1 cellular context compared by ENCODE assay signal in genomic region chr7:135714534-135715009, GRCh38.
A peak's percentile ranks its signal among the peaks of the same experiment; 100 is the strongest.
TF ChIP-seq lines count a peak whose summit lies in the region.

No MANE protein-coding gene starts in this region.

TF ChIP-seq in HEK293, 187 proteins besides CTCF, POLR2A, EP300 and RAD21 (continued from another document and continues in another):
- 0 out of 2 replicates have a peak, but pooled peaks have one; percentile 17 for TF ChIP-seq KLF17 (tag by site-specific recombination; IDR thresholded peaks at IDR 0.05)
- TF ChIP-seq, protein P1, sequence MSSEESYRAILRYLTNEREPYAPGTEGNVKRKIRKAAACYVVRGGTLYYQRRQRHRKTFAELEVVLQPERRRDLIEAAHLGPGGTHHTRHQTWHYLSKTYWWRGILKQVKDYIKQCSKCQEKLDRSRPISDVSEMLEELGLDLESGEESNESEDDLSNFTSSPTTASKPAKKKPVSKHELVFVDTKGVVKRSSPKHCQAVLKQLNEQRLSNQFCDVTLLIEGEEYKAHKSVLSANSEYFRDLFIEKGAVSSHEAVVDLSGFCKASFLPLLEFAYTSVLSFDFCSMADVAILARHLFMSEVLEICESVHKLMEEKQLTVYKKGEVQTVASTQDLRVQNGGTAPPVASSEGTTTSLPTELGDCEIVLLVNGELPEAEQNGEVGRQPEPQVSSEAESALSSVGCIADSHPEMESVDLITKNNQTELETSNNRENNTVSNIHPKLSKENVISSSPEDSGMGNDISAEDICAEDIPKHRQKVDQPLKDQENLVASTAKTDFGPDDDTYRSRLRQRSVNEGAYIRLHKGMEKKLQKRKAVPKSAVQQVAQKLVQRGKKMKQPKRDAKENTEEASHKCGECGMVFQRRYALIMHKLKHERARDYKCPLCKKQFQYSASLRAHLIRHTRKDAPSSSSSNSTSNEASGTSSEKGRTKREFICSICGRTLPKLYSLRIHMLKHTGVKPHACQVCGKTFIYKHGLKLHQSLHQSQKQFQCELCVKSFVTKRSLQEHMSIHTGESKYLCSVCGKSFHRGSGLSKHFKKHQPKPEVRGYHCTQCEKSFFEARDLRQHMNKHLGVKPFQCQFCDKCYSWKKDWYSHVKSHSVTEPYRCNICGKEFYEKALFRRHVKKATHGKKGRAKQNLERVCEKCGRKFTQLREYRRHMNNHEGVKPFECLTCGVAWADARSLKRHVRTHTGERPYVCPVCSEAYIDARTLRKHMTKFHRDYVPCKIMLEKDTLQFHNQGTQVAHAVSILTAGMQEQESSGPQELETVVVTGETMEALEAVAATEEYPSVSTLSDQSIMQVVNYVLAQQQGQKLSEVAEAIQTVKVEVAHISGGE (tag by site-specific recombination; conservative IDR thresholded peaks at IDR 0.05; ENCODE audit: low read depth), result no peak; the same call in 1 of the 2 replicates
- no peak for TF ChIP-seq YY1 (tag by site-specific recombination; IDR thresholded peaks at IDR 0.05)
- TF ChIP-seq, protein P2, sequence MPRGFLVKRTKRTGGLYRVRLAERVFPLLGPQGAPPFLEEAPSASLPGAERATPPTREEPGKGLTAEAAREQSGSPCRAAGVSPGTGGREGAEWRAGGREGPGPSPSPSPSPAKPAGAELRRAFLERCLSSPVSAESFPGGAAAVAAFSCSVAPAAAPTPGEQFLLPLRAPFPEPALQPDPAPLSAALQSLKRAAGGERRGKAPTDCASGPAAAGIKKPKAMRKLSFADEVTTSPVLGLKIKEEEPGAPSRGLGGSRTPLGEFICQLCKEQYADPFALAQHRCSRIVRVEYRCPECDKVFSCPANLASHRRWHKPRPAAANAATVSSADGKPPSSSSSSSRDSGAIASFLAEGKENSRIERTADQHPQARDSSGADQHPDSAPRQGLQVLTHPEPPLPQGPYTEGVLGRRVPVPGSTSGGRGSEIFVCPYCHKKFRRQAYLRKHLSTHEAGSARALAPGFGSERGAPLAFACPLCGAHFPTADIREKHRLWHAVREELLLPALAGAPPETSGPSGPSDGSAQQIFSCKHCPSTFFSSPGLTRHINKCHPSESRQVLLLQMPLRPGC (tag by site-specific recombination; IDR thresholded peaks at IDR 0.05), result no peak
- TF ChIP-seq ZNF10 (tag by site-specific recombination; IDR thresholded peaks at IDR 0.05), result no peak; the same call in 1 of the 2 replicates
- TF ChIP-seq ZFHX2 (tag by site-specific recombination; conservative IDR thresholded peaks at IDR 0.05), result no peak
- no peak for TF ChIP-seq ZNF202 (tag by site-specific recombination; IDR thresholded peaks at IDR 0.05; ENCODE audit: borderline replicate concordance)
- TF ChIP-seq ZNF221 (tag by site-specific recombination; IDR thresholded peaks at IDR 0.05; ENCODE audit: borderline replicate concordance), result no peak
- no peak for TF ChIP-seq ZNF777 (tag by site-specific recombination; IDR thresholded peaks at IDR 0.05; ENCODE audit: borderline replicate concordance)
- no peak for TF ChIP-seq SP3 (tag by site-specific recombination; IDR thresholded peaks at IDR 0.05)
- peak; percentile 43; the same call in 1 of the 2 replicates for TF ChIP-seq IKZF3 (tag by site-specific recombination; IDR thresholded peaks at IDR 0.05)
- TF ChIP-seq, protein P3, sequence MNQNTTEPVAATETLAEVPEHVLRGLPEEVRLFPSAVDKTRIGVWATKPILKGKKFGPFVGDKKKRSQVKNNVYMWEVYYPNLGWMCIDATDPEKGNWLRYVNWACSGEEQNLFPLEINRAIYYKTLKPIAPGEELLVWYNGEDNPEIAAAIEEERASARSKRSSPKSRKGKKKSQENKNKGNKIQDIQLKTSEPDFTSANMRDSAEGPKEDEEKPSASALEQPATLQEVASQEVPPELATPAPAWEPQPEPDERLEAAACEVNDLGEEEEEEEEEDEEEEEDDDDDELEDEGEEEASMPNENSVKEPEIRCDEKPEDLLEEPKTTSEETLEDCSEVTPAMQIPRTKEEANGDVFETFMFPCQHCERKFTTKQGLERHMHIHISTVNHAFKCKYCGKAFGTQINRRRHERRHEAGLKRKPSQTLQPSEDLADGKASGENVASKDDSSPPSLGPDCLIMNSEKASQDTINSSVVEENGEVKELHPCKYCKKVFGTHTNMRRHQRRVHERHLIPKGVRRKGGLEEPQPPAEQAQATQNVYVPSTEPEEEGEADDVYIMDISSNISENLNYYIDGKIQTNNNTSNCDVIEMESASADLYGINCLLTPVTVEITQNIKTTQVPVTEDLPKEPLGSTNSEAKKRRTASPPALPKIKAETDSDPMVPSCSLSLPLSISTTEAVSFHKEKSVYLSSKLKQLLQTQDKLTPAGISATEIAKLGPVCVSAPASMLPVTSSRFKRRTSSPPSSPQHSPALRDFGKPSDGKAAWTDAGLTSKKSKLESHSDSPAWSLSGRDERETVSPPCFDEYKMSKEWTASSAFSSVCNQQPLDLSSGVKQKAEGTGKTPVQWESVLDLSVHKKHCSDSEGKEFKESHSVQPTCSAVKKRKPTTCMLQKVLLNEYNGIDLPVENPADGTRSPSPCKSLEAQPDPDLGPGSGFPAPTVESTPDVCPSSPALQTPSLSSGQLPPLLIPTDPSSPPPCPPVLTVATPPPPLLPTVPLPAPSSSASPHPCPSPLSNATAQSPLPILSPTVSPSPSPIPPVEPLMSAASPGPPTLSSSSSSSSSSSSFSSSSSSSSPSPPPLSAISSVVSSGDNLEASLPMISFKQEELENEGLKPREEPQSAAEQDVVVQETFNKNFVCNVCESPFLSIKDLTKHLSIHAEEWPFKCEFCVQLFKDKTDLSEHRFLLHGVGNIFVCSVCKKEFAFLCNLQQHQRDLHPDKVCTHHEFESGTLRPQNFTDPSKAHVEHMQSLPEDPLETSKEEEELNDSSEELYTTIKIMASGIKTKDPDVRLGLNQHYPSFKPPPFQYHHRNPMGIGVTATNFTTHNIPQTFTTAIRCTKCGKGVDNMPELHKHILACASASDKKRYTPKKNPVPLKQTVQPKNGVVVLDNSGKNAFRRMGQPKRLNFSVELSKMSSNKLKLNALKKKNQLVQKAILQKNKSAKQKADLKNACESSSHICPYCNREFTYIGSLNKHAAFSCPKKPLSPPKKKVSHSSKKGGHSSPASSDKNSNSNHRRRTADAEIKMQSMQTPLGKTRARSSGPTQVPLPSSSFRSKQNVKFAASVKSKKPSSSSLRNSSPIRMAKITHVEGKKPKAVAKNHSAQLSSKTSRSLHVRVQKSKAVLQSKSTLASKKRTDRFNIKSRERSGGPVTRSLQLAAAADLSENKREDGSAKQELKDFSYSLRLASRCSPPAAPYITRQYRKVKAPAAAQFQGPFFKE (tag by site-specific recombination; IDR thresholded peaks at IDR 0.05; ENCODE audit: borderline replicate concordance), result no peak
- no peak for TF ChIP-seq ZBTB7A (tag by site-specific recombination; IDR thresholded peaks at IDR 0.05; ENCODE audit: low read depth)
- TF ChIP-seq ZNF624 (tag by site-specific recombination; IDR thresholded peaks at IDR 0.05), result no peak
- TF ChIP-seq ZBTB8A (tag by site-specific recombination; IDR thresholded peaks at IDR 0.05), result peak; percentile 63
- peak; percentile 14; the same call in 1 of the 2 replicates for TF ChIP-seq ZNF24 (tag by site-specific recombination; IDR thresholded peaks at IDR 0.05)
- TF ChIP-seq ZNF660 (tag by site-specific recombination; IDR thresholded peaks at IDR 0.05), result no peak
- TF ChIP-seq, protein P4, sequence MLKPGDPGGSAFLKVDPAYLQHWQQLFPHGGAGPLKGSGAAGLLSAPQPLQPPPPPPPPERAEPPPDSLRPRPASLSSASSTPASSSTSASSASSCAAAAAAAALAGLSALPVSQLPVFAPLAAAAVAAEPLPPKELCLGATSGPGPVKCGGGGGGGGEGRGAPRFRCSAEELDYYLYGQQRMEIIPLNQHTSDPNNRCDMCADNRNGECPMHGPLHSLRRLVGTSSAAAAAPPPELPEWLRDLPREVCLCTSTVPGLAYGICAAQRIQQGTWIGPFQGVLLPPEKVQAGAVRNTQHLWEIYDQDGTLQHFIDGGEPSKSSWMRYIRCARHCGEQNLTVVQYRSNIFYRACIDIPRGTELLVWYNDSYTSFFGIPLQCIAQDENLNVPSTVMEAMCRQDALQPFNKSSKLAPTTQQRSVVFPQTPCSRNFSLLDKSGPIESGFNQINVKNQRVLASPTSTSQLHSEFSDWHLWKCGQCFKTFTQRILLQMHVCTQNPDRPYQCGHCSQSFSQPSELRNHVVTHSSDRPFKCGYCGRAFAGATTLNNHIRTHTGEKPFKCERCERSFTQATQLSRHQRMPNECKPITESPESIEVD (tag by site-specific recombination; IDR thresholded peaks at IDR 0.05), result no peak
- TF ChIP-seq REPIN1 (tag by site-specific recombination; IDR thresholded peaks at IDR 0.05; ENCODE audit: low read depth), result no peak
- TF ChIP-seq ZNF560 (tag by site-specific recombination; IDR thresholded peaks at IDR 0.05; ENCODE audit: borderline replicate concordance), result no peak
- no peak for TF ChIP-seq ZNF776 (tag by site-specific recombination; IDR thresholded peaks at IDR 0.05; ENCODE audit: borderline replicate concordance)
- no peak for TF ChIP-seq ZNF561 (tag by site-specific recombination; IDR thresholded peaks at IDR 0.05; ENCODE audit: borderline replicate concordance)
- TF ChIP-seq ZNF501 (tag by site-specific recombination; IDR thresholded peaks at IDR 0.05), result no peak; the same call in 1 of the 2 replicates
- TF ChIP-seq ZNF274 (IDR thresholded peaks at IDR 0.05; ENCODE audit: low read length), result no peak
- TF ChIP-seq ZNF274 (tag by site-specific recombination; IDR thresholded peaks at IDR 0.05; ENCODE audit: borderline replicate concordance), result no peak
- no peak for TF ChIP-seq ZNF768 (tag by site-specific recombination; IDR thresholded peaks at IDR 0.05)
- TF ChIP-seq HOXC10 (CRISPR knock-in tag; IDR thresholded peaks at IDR 0.05), result no peak
- no peak for TF ChIP-seq ZNF132 (tag by site-specific recombination; IDR thresholded peaks at IDR 0.05; ENCODE audit: borderline replicate concordance)
- TF ChIP-seq ZNF449 (tag by site-specific recombination; IDR thresholded peaks at IDR 0.05), result no peak
- TF ChIP-seq ZNF544 (tag by site-specific recombination; IDR thresholded peaks at IDR 0.05), result no peak
- no peak for TF ChIP-seq ZNF416 (tag by site-specific recombination; IDR thresholded peaks at IDR 0.05)
- TF ChIP-seq HOXD13 (CRISPR knock-in tag; IDR thresholded peaks at IDR 0.05; ENCODE audit: borderline replicate concordance), result no peak
- no peak for TF ChIP-seq KLF9 (tag by site-specific recombination; IDR thresholded peaks at IDR 0.05; ENCODE audit: low read depth)
- TF ChIP-seq ZBTB21 (tag by site-specific recombination; IDR thresholded peaks at IDR 0.05), result no peak
- 0 out of 2 replicates have a peak, but pooled peaks have one; percentile 54 for TF ChIP-seq ZXDB (tag by site-specific recombination; IDR thresholded peaks at IDR 0.05)
- no peak for TF ChIP-seq ZNF266 (tag by site-specific recombination; IDR thresholded peaks at IDR 0.05; ENCODE audit: low read depth)
- TF ChIP-seq KLF10 (tag by site-specific recombination; IDR thresholded peaks at IDR 0.05), result no peak
- no peak for TF ChIP-seq ZNF18 (tag by site-specific recombination; IDR thresholded peaks at IDR 0.05)
- no peak for TF ChIP-seq ZNF549 (tag by site-specific recombination; IDR thresholded peaks at IDR 0.05)
- no peak for TF ChIP-seq ZNF621 (tag by site-specific recombination; IDR thresholded peaks at IDR 0.05)
- no peak for TF ChIP-seq ZNF639 (tag by site-specific recombination; IDR thresholded peaks at IDR 0.05)
- TF ChIP-seq ZNF473 (tag by site-specific recombination; IDR thresholded peaks at IDR 0.05), result no peak
- TF ChIP-seq ZNF335 (tag by site-specific recombination; conservative IDR thresholded peaks at IDR 0.05), result no peak; the same call in 1 of the 2 replicates
- TF ChIP-seq ZNF692 (tag by site-specific recombination; IDR thresholded peaks at IDR 0.05), result no peak; the same call in 1 of the 2 replicates
